ENCODE assay signal across 8 cellular contexts in the genomic region with DNA sequence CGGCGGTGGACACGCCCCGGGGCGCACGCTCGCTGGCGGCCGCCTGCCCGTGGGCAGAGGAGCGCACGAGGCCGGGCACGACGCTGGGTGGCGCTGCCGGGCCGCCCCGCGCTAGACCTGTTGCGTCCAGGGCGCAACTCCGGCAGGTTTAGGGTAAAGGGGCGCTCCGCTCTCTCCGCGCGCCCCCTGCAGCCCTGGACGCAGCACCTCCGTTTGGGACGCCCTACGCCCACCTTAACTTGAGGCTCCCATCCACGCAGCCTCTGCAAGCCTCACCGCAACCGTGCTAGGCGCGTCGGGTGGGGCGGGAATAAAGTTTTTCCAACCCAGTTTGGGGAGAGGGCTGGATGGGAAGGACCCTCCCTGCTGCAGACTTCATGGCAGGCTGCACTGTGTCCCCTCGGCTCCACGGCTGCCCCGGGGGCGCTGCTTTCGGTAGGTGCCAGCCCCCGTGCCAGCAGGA. TPM values are rescaled to one million over a fixed set of nuclear protein-coding genes. Genes with fewer than 3 reads are reported as not detected.
DNase-seq lines count a peak whose midpoint lies in the region; ATAC-seq and TF ChIP-seq lines count a peak whose summit lies in the region.

No MANE protein-coding gene starts in this region.

- peak; percentile 18 to 30 for DNase-seq in activated CD4-positive, alpha-beta T cell treated with anti-CD3 and anti-CD28 coated beads for 24 hours (ENCODE audit: low read depth in 2 of 2)
- DNase-seq in activated CD4-positive, alpha-beta T cell treated with anti-CD3 and anti-CD28 coated beads, Interleukin-2, amount 50 U/mL, for 4 hours = no peak
- DNase-seq in HT1080 (ENCODE audit: low read depth) (peak; percentile 63), OCI-M1 (lab: John Stamatoyannopoulos, UW) (peak; percentile 57), breast epithelium (ENCODE audit: low spot score in 2 of 2) (peak; percentile 20 to 72), iris pigment epithelial cell (ENCODE audit: low read depth) (peak; percentile 69), spleen (peak; percentile 88)

- H3K4me1 ChIP-seq in breast epithelium (no peaks in the 10 kb centered on the region), spleen (peaks cover 0 to 28% (median 20%) of the 10 kb centered on the region in 6 donors)

- H3K36me3 ChIP-seq in breast epithelium = no peaks in the 10 kb centered on the region
- H3K36me3 ChIP-seq in spleen = no peaks in the 10 kb centered on the region

- H3K4me3 ChIP-seq in breast epithelium (peak overlapping the region; percentile 32 to 81 (median 64)), spleen (peak overlapping the region; percentile 21 to 76 (median 44))

- TF ChIP-seq CTCF in breast epithelium (IDR thresholded peaks at IDR 0.05) (peak in 2 of 3 donors; percentile 28 to 72), spleen (IDR thresholded peaks at IDR 0.05 in 8 of 11, conservative IDR thresholded peaks at IDR 0.05 in 3 of 11) (peak in 9 of 11 experiments; percentile 22 to 77 (median 64))

- H3K27me3 ChIP-seq in breast epithelium (no peaks in the 10 kb centered on the region), spleen (replicated peaks in 1 of 7) (peaks cover 0 to 51% (median 26%) of the 10 kb centered on the region in 7 donors)

- 0 to 4% (median 1%) methylated on average over 23 to 45 of the region's 45 CpGs for WGBS in spleen, 5 donors

- intact Hi-C loops in breast epithelium (cut with DNase I; ENCODE audit: low total_unique reads) (no loop called here), spleen (cut with DNase I; ENCODE audit: low total_unique reads) (no loop called here)

- H3K9me3 ChIP-seq in breast epithelium = no peaks in the 10 kb centered on the region
- peaks cover 0 to 6% (median 0%) of the 10 kb centered on the region in 8 donors for H3K9me3 ChIP-seq in spleen

- no peak for ATAC-seq in HG02840 (IDR thresholded peaks at IDR 0.05; ENCODE audit: low FRiP score, unreplicated experiment)

- TF ChIP-seq POLR2A in breast epithelium (IDR thresholded peaks at IDR 0.05) = no peak
- no peak for TF ChIP-seq POLR2A in spleen (IDR thresholded peaks at IDR 0.05)

- H3K27ac ChIP-seq in breast epithelium (peak overlapping the region; percentile 53 to 69), spleen (no peak overlapping the region)

RNA-seq across cellular contexts. Expression of a gene that starts 0.3 kb away (rescaled TPM):
- 1.0 and 1.4 TPM in 2 replicates for total RNA-seq in HT1080 (2014; rRNA removed; shearing (Covaris generic))
- polyA plus RNA-seq in HT1080 (2015; cell fraction: cytosol; rRNA removed) = 0.06 and 0.13 TPM in 2 replicates
- 0.14 and 0.27 TPM in 2 replicates for polyA plus RNA-seq in HT1080 (2015; cell fraction: nucleus; rRNA removed)
- total RNA-seq in breast epithelium (10 to 100 TPM in 1 of 3 donors, 1 to 10 TPM in 2; 1.9 to 11.9 (median 5.2) TPM), spleen (1 to 10 TPM; 1.2 to 3.7 (median 1.6) TPM)
- 1 to 10 TPM; 1.5 to 3.2 (median 2.9) TPM for polyA plus RNA-seq in spleen

RNA-seq across cellular contexts. Expression of a gene that starts 54.0 kb away (rescaled TPM):
- 22.0 and 29.0 TPM in 2 replicates for total RNA-seq in HT1080 (2014; rRNA removed; shearing (Covaris generic))
- polyA plus RNA-seq in HT1080 (2015; cell fraction: cytosol; rRNA removed) = 17.0 and 19.3 TPM in 2 replicates
- polyA plus RNA-seq in HT1080 (2015; cell fraction: nucleus; rRNA removed) = 25.6 and 28.6 TPM in 2 replicates
- total RNA-seq in breast epithelium (10 to 100 TPM; 36.1 to 66.6 (median 40.3) TPM), spleen (10 to 100 TPM; 19.1 to 41.5 (median 32.7) TPM)
- 1 to 10 TPM; 2.2 to 3.7 (median 2.5) TPM for polyA plus RNA-seq in spleen

Comparison
In these comparisons a context has a peak if more than half of its experiments do, and no peak if none do; other contexts are left out.
1. DNase-seq: peak in activated CD4-positive, alpha-beta T cell treated with anti-CD3 and anti-CD28 coated beads for 24 hours (2 of 2), HT1080 (single experiment), OCI-M1 (single experiment), breast epithelium (2 of 2), iris pigment epithelial cell (single experiment) and spleen (single experiment); none in activated CD4-positive, alpha-beta T cell treated with anti-CD3 and anti-CD28 coated beads, Interleukin-2, amount 50 U/mL, for 4 hours (0 of 2).
2. H3K27ac ChIP-seq: peak in breast epithelium (2 of 2); none in spleen (0 of 8).